Comparison of ENCODE assay signal across 11 cellular contexts in genomic region chr1:76668046-76668445, GRCh38.
A peak's percentile ranks its signal among the peaks of the same experiment; 100 is the strongest.
DNase-seq lines count a peak whose midpoint lies in the region; ATAC-seq and TF ChIP-seq lines count a peak whose summit lies in the region.
"Had no signal": no experiment of that assay in that cellular context is flagged by ENCODE, and none has a peak within 500 bp of the region (broad histone marks: within the 10 kb centered on the region; RNA-seq: fewer than 3 reads in every experiment).

No MANE protein-coding gene starts in this region.

- in situ Hi-C loops in GM13976 (cut with MboI; ENCODE audit: low sequenced_read_pairs, unreplicated experiment) = no loop called here

- DNase-seq in foreskin melanocyte (peak; percentile 89), dedifferentiated amniotic fluid mesenchymal stem cell (ENCODE audit: extremely low spot score) (no peak), vagina (ENCODE audit: extremely low spot score in 2 of 2) (no peak), DMS 273 treated with DMSO at 0.1 percent for 48 hours (lab: John Stamatoyannopoulos, UW) (no peak), GM13976 (ENCODE audit: low spot score) (no peak)
- DNase-seq: Caco-2, NCI-H446 had no signal

- TF ChIP-seq CTCF in vagina (IDR thresholded peaks at IDR 0.05) (no peak), GM13976 (IDR thresholded peaks at IDR 0.05; ENCODE audit: borderline replicate concordance, control extremely low read depth, extremely low read depth, insufficient read depth, missing control alignments) (no peak)

- ATAC-seq in GM18499 (IDR thresholded peaks at IDR 0.05; ENCODE audit: insufficient read depth, unreplicated experiment) (peak; percentile 95), GM21515 (IDR thresholded peaks at IDR 0.05; ENCODE audit: unreplicated experiment) (peak; percentile 77), HG03432 (IDR thresholded peaks at IDR 0.05; ENCODE audit: unreplicated experiment) (peak; percentile 93)
- ATAC-seq: natural killer cell treated with Interleukin-12 subunit alpha and Interleukin-12 subunit beta and Interleukin-15 and Interleukin-18, amount 100 ng/mL, for 72 hours had no signal

- no peaks in the 10 kb centered on the region for H3K9me3 ChIP-seq in vagina
- H3K9me3 ChIP-seq: Caco-2 had no signal

- no peaks in the 10 kb centered on the region for H3K27me3 ChIP-seq in vagina

- H3K4me1 ChIP-seq in vagina = no peaks in the 10 kb centered on the region
- H3K4me1 ChIP-seq: Caco-2 had no signal

- no peaks in the 10 kb centered on the region for H3K36me3 ChIP-seq in vagina

- no peak overlapping the region for H3K4me3 ChIP-seq in vagina

- intact Hi-C loops in vagina (cut with DNase I) = no loop called here

- TF ChIP-seq POLR2A in vagina (IDR thresholded peaks at IDR 0.05) = no peak

- no peak overlapping the region for H3K27ac ChIP-seq in vagina
